ENCODE assay signal across 12 cellular contexts in genomic region chr11:77107950-77108349, GRCh38. TPM values are rescaled to one million over a fixed set of nuclear protein-coding genes. Genes with fewer than 3 reads are reported as not detected.
DNase-seq lines count a peak whose midpoint lies in the region; ATAC-seq and TF ChIP-seq lines count a peak whose summit lies in the region.
"Had no signal": no experiment of that assay in that cellular context is flagged by ENCODE, and none has a peak within 500 bp of the region (broad histone marks: within the 10 kb centered on the region; RNA-seq: fewer than 3 reads in every experiment).

No MANE protein-coding gene starts in this region.

- H3K4me3 Mint-ChIP-seq in WTC11, result no peak overlapping the region
- H3K4me3 Mint-ChIP-seq: activated T-helper 17 cell treated with anti-CD3 and anti-CD28 coated beads, Interleukin-2, amount 50 U/mL, for 72 hours; IgD-negative memory B cell had no signal

- H3K36me3 Mint-ChIP-seq in WTC11, result no peaks in the 10 kb centered on the region
- H3K36me3 Mint-ChIP-seq: IgD-negative memory B cell had no signal

- H3K9me3 Mint-ChIP-seq in WTC11, result no peaks in the 10 kb centered on the region
- H3K9me3 Mint-ChIP-seq: activated T-helper 17 cell treated with anti-CD3 and anti-CD28 coated beads, Interleukin-2, amount 50 U/mL, for 72 hours; IgD-negative memory B cell had no signal

- H3K4me1 Mint-ChIP-seq in WTC11, result peaks cover 3% of the 10 kb centered on the region; the same call in 1 of the 2 replicates
- H3K4me1 Mint-ChIP-seq: activated T-helper 17 cell treated with anti-CD3 and anti-CD28 coated beads, Interleukin-2, amount 50 U/mL, for 72 hours; IgD-negative memory B cell had no signal

- no peak for TF ChIP-seq CTCF in WTC11 (IDR thresholded peaks at IDR 0.05)

- ATAC-seq in HG02884 (IDR thresholded peaks at IDR 0.05; ENCODE audit: unreplicated experiment), result no peak
- no peak for ATAC-seq in WTC11
- ATAC-seq: activated T-helper 17 cell treated with anti-CD3 and anti-CD28 coated beads, Interleukin-2, amount 50 U/mL, for 72 hours had no signal

- POLR2A ChIA-PET in WTC11 (lab: Charles Lee), result no interaction called here

- no peaks in the 10 kb centered on the region for H3K27me3 Mint-ChIP-seq in WTC11 (ENCODE audit: low read depth)
- H3K27me3 Mint-ChIP-seq: activated T-helper 17 cell treated with anti-CD3 and anti-CD28 coated beads, Interleukin-2, amount 50 U/mL, for 72 hours had no signal

- CTCF ChIA-PET in WTC11 (lab: Charles Lee), result interaction anchor here (1.2 to 6.0 kb wide), 4 partner anchors 17 to 90 kb away, joined by 4 to 48 read pairs (median 6); no protein-coding TSS in a partner anchor

- DNase-seq in AG20443 (ENCODE audit: low spot score) (peak; percentile 73), NCI-H2196 treated with DMSO at 0.1 percent for 48 hours (lab: John Stamatoyannopoulos, UW; ENCODE audit: unreplicated experiment) (peak; percentile 41), dermis blood vessel endothelial cell (peak; percentile 54), myocyte (ENCODE audit: low read depth) (peak; percentile 89), cerebellum (ENCODE audit: low spot score) (no peak), WTC11 (ENCODE audit: low spot score) (no peak)
- DNase-seq in stimulated activated CD4-positive, alpha-beta T cell treated with anti-CD3 and anti-CD28 coated beads, Interleukin-1b, Interleukin-23, amount 100 ng/mL, for 48 hours, result no peak
- DNase-seq: heart right ventricle; stimulated activated CD4-positive, alpha-beta T cell treated with anti-CD3 and anti-CD28 coated beads, Interleukin-12 subunit alpha, Interleukin-12 subunit beta, amount 100 ng/mL, for 4 hours had no signal

- no peak overlapping the region for H3K27ac Mint-ChIP-seq in WTC11
- H3K27ac Mint-ChIP-seq: activated T-helper 17 cell treated with anti-CD3 and anti-CD28 coated beads, Interleukin-2, amount 50 U/mL, for 72 hours; IgD-negative memory B cell had no signal

TF ChIP-seq in WTC11, 78 proteins besides CTCF, POLR2A, EP300 and RAD21:
- TF ChIP-seq ZNF512 (CRISPR knock-in tag; IDR thresholded peaks at IDR 0.05; ENCODE audit: borderline replicate concordance) (no peak), ZNF232 (CRISPR knock-in tag; IDR thresholded peaks at IDR 0.05) (no peak)
TF ChIP-seq in WTC11: peak in this region for 0.

RNA-seq across cellular contexts. Expression of gene OMP, which starts 5.3 kb away (rescaled TPM):
- total RNA-seq in dermis blood vessel endothelial cell (0.47 TPM in 1 of 2 replicates, not detected in the other), myocyte (not detected in 2 replicates), cerebellum (1.1 TPM), WTC11 (2021) (1.4 TPM in 1 of 3 replicates, not detected in the others)
- 0.25 TPM for polyA plus RNA-seq in myocyte (2012)
- total RNA-seq: activated T-helper 17 cell treated with anti-CD3 and anti-CD28 coated beads, Interleukin-2, amount 50 U/mL, for 72 hours had no signal
- polyA plus RNA-seq: heart right ventricle, IgD-negative memory B cell had no signal

RNA-seq across cellular contexts. Expression of gene MYO7A, which starts 20.1 kb away (rescaled TPM):
- total RNA-seq in dermis blood vessel endothelial cell, result 7.7 and 8.7 TPM in 2 replicates
- total RNA-seq in myocyte, result 0.57 and 0.96 TPM in 2 replicates
- 0.14 TPM for polyA plus RNA-seq in myocyte (2012)
- 3.9 TPM for total RNA-seq in cerebellum
- total RNA-seq in WTC11 (2021), result 2.1 to 2.5 TPM (median 2.3 TPM) in 3 replicates
- polyA plus RNA-seq: IgD-negative memory B cell had no signal

RNA-seq across cellular contexts. Expression of gene CAPN5, which starts 41.2 kb away (rescaled TPM):
- 5.6 and 8.5 TPM in 2 replicates for total RNA-seq in dermis blood vessel endothelial cell
- total RNA-seq in myocyte, result 4.7 and 5.0 TPM in 2 replicates
- polyA plus RNA-seq in myocyte (2012), result 10.9 TPM
- 9.3 TPM for total RNA-seq in cerebellum
- 24.0 to 27.4 TPM (median 24.3 TPM) in 3 replicates for total RNA-seq in WTC11 (2021)

Comparison
In these comparisons a context has a peak if more than half of its experiments do, and no peak if none do; other contexts are left out.
1. DNase-seq: peak in AG20443 (single experiment), NCI-H2196 treated with DMSO at 0.1 percent for 48 hours (single experiment), dermis blood vessel endothelial cell (single experiment) and myocyte (single experiment); none in cerebellum (single experiment), WTC11 (single experiment) and stimulated activated CD4-positive, alpha-beta T cell treated with anti-CD3 and anti-CD28 coated beads, Interleukin-1b, Interleukin-23, amount 100 ng/mL, for 48 hours (single experiment).